In genomic region chr2:55048514-55048924, GRCh38 we compare ENCODE assay signal across 8 cellular contexts. TPM values are rescaled to one million over a fixed set of nuclear protein-coding genes. Genes with fewer than 3 reads are reported as not detected.
A peak's percentile ranks its signal among the peaks of the same experiment; 100 is the strongest.
DNase-seq lines count a peak whose midpoint lies in the region; ATAC-seq and TF ChIP-seq lines count a peak whose summit lies in the region.

No MANE protein-coding gene starts in this region.

- no peaks in the 10 kb centered on the region for H3K9me2 ChIP-seq in GM23248 (ENCODE audit: insufficient read depth)

- peaks cover 38% of the 10 kb centered on the region for H3K4me1 ChIP-seq in GM23248 (ENCODE audit: insufficient read depth)
- H3K4me1 ChIP-seq in duodenal mucosa (ENCODE audit: control insufficient read depth in 1 of 2, insufficient read depth in 2 of 2, low read length in 2 of 2): peaks cover 24 to 36% of the 10 kb centered on the region in 2 donors
- H3K4me1 ChIP-seq in muscle layer of colon (ENCODE audit: insufficient read depth, low read length): peaks cover 35% of the 10 kb centered on the region

- no peaks in the 10 kb centered on the region for H3K27me3 ChIP-seq in GM23248 (replicated peaks; ENCODE audit: insufficient read depth)
- H3K27me3 ChIP-seq in duodenal mucosa (ENCODE audit: control insufficient read depth in 1 of 2, insufficient read depth in 2 of 2, low read length in 2 of 2): no peaks in the 10 kb centered on the region
- no peaks in the 10 kb centered on the region for H3K27me3 ChIP-seq in muscle layer of colon (ENCODE audit: control insufficient read depth in 1 of 2, insufficient read depth in 2 of 2, low read length in 2 of 2)

- 0 to 1% methylated on average over 11 of the region's 11 CpGs for WGBS in GM23248 (ENCODE audit: low coverage in 1 of 2, low lambda C conversion rate in 2 of 2, missing lambda C conversion rate in 2 of 2), 2 experiments

- H3K79me2 ChIP-seq in GM23248 (ENCODE audit: insufficient read depth): peaks cover 84% of the 10 kb centered on the region

- peak; percentile 71 for DNase-seq in GM23248
- peak; percentile 31 to 44 for DNase-seq in SHP77 (lab: John Stamatoyannopoulos, UW)

- H3K4me3 ChIP-seq in GM23248 (peak overlapping the region; percentile 98), duodenal mucosa (ENCODE audit: low read depth in 1 of 2, low read length in 2 of 2) (peak overlapping the region; percentile 89 to 90), muscle layer of colon (ENCODE audit: low read depth in 1 of 2, low read length in 2 of 2) (peak overlapping the region; percentile 99 to 100)

- H3K27ac ChIP-seq in C4-2B (peak overlapping the region; percentile 95), GM23248 (peak overlapping the region; percentile 98), duodenal mucosa (ENCODE audit: low read depth, low read length) (peak overlapping the region; percentile 47), muscle layer of colon (ENCODE audit: low read depth, low read length) (peak overlapping the region; percentile 100)

- TF ChIP-seq CTCF in C4-2B (conservative IDR thresholded peaks at IDR 0.05): no peak

- H3K4me2 ChIP-seq in GM23248 (ENCODE audit: unreplicated experiment): peak overlapping the region; percentile 93

- no peak for ATAC-seq in GM18870 (IDR thresholded peaks at IDR 0.05; ENCODE audit: unreplicated experiment)
- no peak for ATAC-seq in GM21515 (IDR thresholded peaks at IDR 0.05; ENCODE audit: unreplicated experiment)
- ATAC-seq in GM21447 (IDR thresholded peaks at IDR 0.05; ENCODE audit: unreplicated experiment): no peak

- in situ Hi-C loops in GM23248 (cut with MboI): no loop called here

- peaks cover 59% of the 10 kb centered on the region for H3F3A ChIP-seq in GM23248 (ENCODE audit: insufficient read depth)

- peaks cover 18% of the 10 kb centered on the region for H4K20me1 ChIP-seq in GM23248 (ENCODE audit: insufficient read depth)

- H3K36me3 ChIP-seq in GM23248 (ENCODE audit: low read depth) (no peaks in the 10 kb centered on the region), duodenal mucosa (ENCODE audit: control insufficient read depth in 1 of 2, insufficient read depth in 2 of 2, low read length in 2 of 2) (no peaks in the 10 kb centered on the region), muscle layer of colon (ENCODE audit: insufficient read depth, low read length) (no peaks in the 10 kb centered on the region)

- H3K9ac ChIP-seq in GM23248: peak overlapping the region; percentile 99
- H3K9ac ChIP-seq in duodenal mucosa (ENCODE audit: low read depth in 1 of 2, low read length in 2 of 2): peak overlapping the region; percentile 92 to 93
- peak overlapping the region; percentile 62 for H3K9ac ChIP-seq in muscle layer of colon (ENCODE audit: low read length)

- H3K9me3 ChIP-seq in GM23248 (ENCODE audit: low read depth): no peaks in the 10 kb centered on the region
- H3K9me3 ChIP-seq in duodenal mucosa (ENCODE audit: control insufficient read depth in 1 of 2, low read length in 2 of 2): no peaks in the 10 kb centered on the region
- no peaks in the 10 kb centered on the region for H3K9me3 ChIP-seq in muscle layer of colon (ENCODE audit: low read length)

- 0 out of 2 replicates have a peak overlapping the region, but pooled peaks have one; percentile 8 for H2AFZ ChIP-seq in GM23248

RNA-seq across cellular contexts. Expression of gene RTN4, which starts 1.7 kb away (rescaled TPM):
- total RNA-seq in GM23248 (2014; rRNA removed; shearing (Covaris generic)): 390 and 425 TPM in 2 replicates
- polyA plus RNA-seq in GM23248 (2016; fragmentation: Nextera tagmentation; extraction: Ambion mirVana): 357 and 361 TPM in 2 replicates

Comparison
In these comparisons a context has a peak if more than half of its experiments do, and no peak if none do; other contexts are left out.
1. H3K27ac ChIP-seq: peak in every context shown above with its lines; median percentile 100 in muscle layer of colon; 98 in GM23248; 95 in C4-2B; 47 in duodenal mucosa.